Comparison of ENCODE assay signal across 26 cellular contexts in the genomic region with DNA sequence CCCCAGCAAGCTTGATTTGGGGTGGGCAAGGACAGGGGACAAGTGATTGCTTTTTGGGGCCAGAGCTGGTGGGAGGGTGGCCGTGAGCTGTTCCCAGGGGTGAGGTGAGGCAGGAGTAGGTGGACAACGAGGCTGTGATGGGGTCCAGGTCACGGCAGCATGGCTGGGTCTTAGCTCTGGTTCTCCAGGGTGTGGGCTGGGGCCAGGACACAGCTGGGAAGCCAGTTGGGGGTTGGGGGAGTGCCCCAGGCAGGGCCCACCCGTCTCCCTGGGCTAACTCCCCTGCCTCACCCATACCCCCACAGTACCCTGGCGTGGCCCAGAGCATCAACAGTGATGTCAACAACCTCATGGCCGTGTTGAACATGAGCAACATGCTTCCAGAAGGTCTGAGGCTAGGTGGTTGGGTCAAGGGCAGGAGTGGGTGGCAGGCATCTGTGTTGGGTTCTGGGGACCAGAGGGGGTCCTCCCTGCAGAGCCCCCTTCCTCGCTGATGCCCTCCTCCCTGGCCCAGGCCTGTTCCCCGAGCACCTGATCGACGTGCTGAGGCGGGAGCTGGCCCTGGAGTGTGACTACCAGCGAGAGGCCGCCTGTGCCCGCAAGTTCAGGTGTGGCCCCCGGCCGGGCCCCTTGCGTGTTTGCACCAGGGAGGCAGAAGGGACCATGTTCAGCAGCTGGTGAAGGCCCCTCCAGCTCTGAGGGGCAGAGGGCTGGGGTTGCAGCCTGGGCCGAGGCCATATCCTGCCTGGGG. TPM values are rescaled to one million over a fixed set of nuclear protein-coding genes. Genes with fewer than 3 reads are reported as not detected.
A peak's percentile ranks its signal among the peaks of the same experiment; 100 is the strongest.
DNase-seq lines count a peak whose midpoint lies in the region; ATAC-seq, FAIRE-seq and TF ChIP-seq lines count a peak whose summit lies in the region.
"Had no signal": no experiment of that assay in that cellular context is flagged by ENCODE, and none has a peak within 500 bp of the region (broad histone marks: within the 10 kb centered on the region; RNA-seq: fewer than 3 reads in every experiment).

No MANE protein-coding gene starts in this region.

- no peaks in the 10 kb centered on the region for H3K27me3 ChIP-seq in CD4-positive, CD25-positive, alpha-beta regulatory T cell (ENCODE audit: control insufficient read depth, insufficient read depth, low read length)
- H3K27me3 ChIP-seq in right atrium auricular region (no peaks in the 10 kb centered on the region), spleen (replicated peaks in 1 of 7) (no peaks in the 10 kb centered on the region)
- H3K27me3 ChIP-seq: testis had no signal

- WGBS in spleen, 5 donors: 93 to 96% (median 95%) methylated on average over 5 to 18 of the region's 18 CpGs

- peaks cover 13% of the 10 kb centered on the region for H3K36me3 Mint-ChIP-seq in CD4-positive, CD25-positive, alpha-beta regulatory T cell
- H3K36me3 Mint-ChIP-seq: activated naive CD8-positive, alpha-beta T cell treated with anti-CD3 and anti-CD28 coated beads for 36 hours had no signal

- TF ChIP-seq POLR2A in spleen (IDR thresholded peaks at IDR 0.05): no peak

- H3K9me3 Mint-ChIP-seq in CD4-positive, CD25-positive, alpha-beta regulatory T cell: no peaks in the 10 kb centered on the region
- H3K9me3 Mint-ChIP-seq: activated naive CD8-positive, alpha-beta T cell treated with anti-CD3 and anti-CD28 coated beads for 36 hours; CD8-positive, alpha-beta T cell; effector memory CD8-positive, alpha-beta T cell; HFFc6; T-helper 2 cell treated with Interferon-gamma antibody and Interleukin-4, amounts not matched to agents 5 μg/mL and 100 μg/mL, for 36 hours had no signal

- no peaks in the 10 kb centered on the region for H3K9me3 ChIP-seq in CD4-positive, CD25-positive, alpha-beta regulatory T cell (ENCODE audit: control insufficient read depth in 2 of 2, low read length in 2 of 2)
- no peaks in the 10 kb centered on the region for H3K9me3 ChIP-seq in right atrium auricular region
- no peaks in the 10 kb centered on the region for H3K9me3 ChIP-seq in spleen
- H3K9me3 ChIP-seq: SK-N-SH, testis had no signal

- H3K36me3 ChIP-seq in CD4-positive, CD25-positive, alpha-beta regulatory T cell (ENCODE audit: control insufficient read depth, insufficient read depth, low read length): peaks cover 39% of the 10 kb centered on the region
- H3K36me3 ChIP-seq in right atrium auricular region: peaks cover 58% of the 10 kb centered on the region
- H3K36me3 ChIP-seq in spleen: peaks cover 0 to 97% (median 65%) of the 10 kb centered on the region in 6 donors

- no peak for DNase-seq in CD4-positive, CD25-positive, alpha-beta regulatory T cell
- DNase-seq in D721Med (ENCODE audit: insufficient read length, low spot score): peak; percentile 20
- no peak for DNase-seq in right atrium auricular region (ENCODE audit: low spot score)
- peak; percentile 71 for DNase-seq in spleen
- DNase-seq in stimulated activated CD8-positive, alpha-beta memory T cell treated with anti-CD3 and anti-CD28 coated beads, Interleukin-4, amount 100 ng/mL, for 48 hours: no peak
- DNase-seq in HUDEP-2 (lab: John Stamatoyannopoulos, UW; ENCODE audit: unreplicated experiment in 76 of 76): no peak
- DNase-seq: activated naive CD8-positive, alpha-beta T cell treated with anti-CD3 and anti-CD28 coated beads for 36 hours; CD8-positive, alpha-beta T cell; cerebellar nuclear complex; DMS53; effector memory CD8-positive, alpha-beta T cell; GDM1; HFFc6; Karpas-422; mesenchymal stem cell; NCI-H1694 treated with DMSO at 0.1 percent for 48 hours; NCI-H2171 treated with DMSO at 0.1 percent for 48 hours; NCI-H69; RPMI8226; SK-N-SH; testis had no signal

- no peak for FAIRE-seq in D721Med (lab: Jason Lieb, UNC)
- FAIRE-seq: frontal cortex had no signal

- TF ChIP-seq CTCF in D721Med (IDR thresholded peaks at IDR 0.05; ENCODE audit: insufficient read depth, missing control alignments) (no peak), right atrium auricular region (IDR thresholded peaks at IDR 0.05) (no peak), spleen (IDR thresholded peaks at IDR 0.05 in 8 of 11, conservative IDR thresholded peaks at IDR 0.05 in 3 of 11) (no peak)

- intact Hi-C loops in spleen (cut with DNase I; ENCODE audit: low total_unique reads): no loop called here

- H3K27ac ChIP-seq in CD4-positive, CD25-positive, alpha-beta regulatory T cell (ENCODE audit: insufficient read depth, low read length, poor library complexity, severe bottlenecking): no peak overlapping the region
- H3K27ac ChIP-seq in right atrium auricular region (peak overlapping the region; percentile 86 to 91), spleen (no peak overlapping the region)
- H3K27ac ChIP-seq: testis had no signal

- H3K4me1 ChIP-seq in CD4-positive, CD25-positive, alpha-beta regulatory T cell (ENCODE audit: control insufficient read depth, insufficient read depth, low read length, poor library complexity, severe bottlenecking): peaks cover 10% of the 10 kb centered on the region
- peaks cover 0 to 85% of the 10 kb centered on the region in 2 donors for H3K4me1 ChIP-seq in right atrium auricular region
- peaks cover 0 to 40% (median 8%) of the 10 kb centered on the region in 6 donors for H3K4me1 ChIP-seq in spleen

- H3K27me3 Mint-ChIP-seq in CD4-positive, CD25-positive, alpha-beta regulatory T cell: no peaks in the 10 kb centered on the region
- H3K27me3 Mint-ChIP-seq: activated naive CD8-positive, alpha-beta T cell treated with anti-CD3 and anti-CD28 coated beads for 36 hours; effector memory CD8-positive, alpha-beta T cell had no signal

- H3K4me1 Mint-ChIP-seq in CD4-positive, CD25-positive, alpha-beta regulatory T cell: peaks cover 0 to 17% (median 3%) of the 10 kb centered on the region in 4 donors
- H3K4me1 Mint-ChIP-seq: activated naive CD8-positive, alpha-beta T cell treated with anti-CD3 and anti-CD28 coated beads for 36 hours had no signal

- no peak overlapping the region for H3K4me3 Mint-ChIP-seq in CD4-positive, CD25-positive, alpha-beta regulatory T cell
- H3K4me3 Mint-ChIP-seq: activated naive CD8-positive, alpha-beta T cell treated with anti-CD3 and anti-CD28 coated beads for 36 hours; CD8-positive, alpha-beta T cell; effector memory CD8-positive, alpha-beta T cell; HFFc6; T-helper 2 cell treated with Interferon-gamma antibody and Interleukin-4, amounts not matched to agents 5 μg/mL and 100 μg/mL, for 36 hours had no signal

- ATAC-seq in CD4-positive, CD25-positive, alpha-beta regulatory T cell (ENCODE audit: low read depth in 2 of 2): no peak
- ATAC-seq in GM21528 (IDR thresholded peaks at IDR 0.05; ENCODE audit: low FRiP score, unreplicated experiment): no peak
- ATAC-seq: CD8-positive, alpha-beta T cell; effector memory CD8-positive, alpha-beta T cell; esophagus mucosa; right cardiac atrium had no signal

- no peak overlapping the region for H3K4me3 ChIP-seq in CD4-positive, CD25-positive, alpha-beta regulatory T cell (ENCODE audit: low read depth, low read length)
- H3K4me3 ChIP-seq in right atrium auricular region: no peak overlapping the region
- no peak overlapping the region for H3K4me3 ChIP-seq in spleen
- H3K4me3 ChIP-seq: testis had no signal

- H3K27ac Mint-ChIP-seq in CD4-positive, CD25-positive, alpha-beta regulatory T cell: peak overlapping the region in 2 of 3 donors; percentile 59 to 87
- H3K27ac Mint-ChIP-seq: activated naive CD8-positive, alpha-beta T cell treated with anti-CD3 and anti-CD28 coated beads for 36 hours; CD8-positive, alpha-beta T cell; HFFc6; T-helper 2 cell treated with Interferon-gamma antibody and Interleukin-4, amounts not matched to agents 5 μg/mL and 100 μg/mL, for 36 hours had no signal

RNA-seq across cellular contexts. Expression of gene COQ8A, which starts 43.3 kb away (rescaled TPM):
- 44.1 TPM for total RNA-seq in CD4-positive, CD25-positive, alpha-beta regulatory T cell
- 10 to 100 TPM; 53.1 to 60.1 (median 56.4) TPM for polyA plus RNA-seq in CD4-positive, CD25-positive, alpha-beta regulatory T cell
- total RNA-seq in right atrium auricular region (100 to 1,000 TPM; 158 to 253 TPM), spleen (10 to 100 TPM; 31.0 to 44.7 (median 38.1) TPM)
- polyA plus RNA-seq in spleen: 10 to 100 TPM; 44.9 to 59.4 (median 52.4) TPM

Comparison
In these comparisons a context has a peak if more than half of its experiments do, and no peak if none do; other contexts are left out.
1. DNase-seq: peak in D721Med (single experiment) and spleen (single experiment); none in CD4-positive, CD25-positive, alpha-beta regulatory T cell (0 of 3), right atrium auricular region (single experiment), stimulated activated CD8-positive, alpha-beta memory T cell treated with anti-CD3 and anti-CD28 coated beads, Interleukin-4, amount 100 ng/mL, for 48 hours (single experiment) and HUDEP-2 (0 of 76).
2. H3K27ac ChIP-seq: peak in right atrium auricular region (2 of 2); none in CD4-positive, CD25-positive, alpha-beta regulatory T cell (single experiment) and spleen (0 of 8).